In genomic region chr1:218546314-218546713, GRCh38 we compare ENCODE assay signal across 19 cellular contexts.
A peak's percentile ranks its signal among the peaks of the same experiment; 100 is the strongest.
DNase-seq lines count a peak whose midpoint lies in the region; ATAC-seq, FAIRE-seq and TF ChIP-seq lines count a peak whose summit lies in the region.
"Had no signal": no experiment of that assay in that cellular context is flagged by ENCODE, and none has a peak within 500 bp of the region (broad histone marks: within the 10 kb centered on the region; RNA-seq: fewer than 3 reads in every experiment).

No MANE protein-coding gene starts in this region.

- H4K20me1 ChIP-seq in MM.1S (ENCODE audit: insufficient read depth, low read length), result no peaks in the 10 kb centered on the region

- intact Hi-C loops in A673 (cut with micrococcal nuclease; ENCODE audit: unreplicated experiment), result no loop called here

- no peak overlapping the region for H3K9ac ChIP-seq in MM.1S (ENCODE audit: low read length)
- H3K9ac ChIP-seq: neural progenitor cell had no signal

- no peak for DNase-seq in A673 (ENCODE audit: low spot score)
- peak; percentile 23 for DNase-seq in Daoy (ENCODE audit: low read depth)
- DNase-seq in MM.1S, result no peak
- no peak for DNase-seq in epithelial cell of proximal tubule (ENCODE audit: low read depth)
- DNase-seq in HTR-8/SVneo (ENCODE audit: insufficient read length, low spot score), result no peak
- DNase-seq in mesenteric fat pad (ENCODE audit: low spot score), result no peak
- no peak for DNase-seq in stimulated activated effector memory CD8-positive, alpha-beta T cell treated with anti-CD3 and anti-CD28 coated beads, Interleukin-12 subunit alpha, Interleukin-12 subunit beta, amount 100 ng/mL, for 72 hours (ENCODE audit: low spot score in 2 of 2)
- no peak for DNase-seq in SJCRH30
- DNase-seq: activated B cell treated with CpG ODN at 0.5 μM for 24 hours; adrenal gland; AML-193; heart left ventricle; kidney; mesenchymal stem cell; NCI-H2107; right lobe of liver; stimulated activated CD4-positive, alpha-beta T cell treated with anti-CD3 and anti-CD28 coated beads, Interleukin-1b, Interleukin-23, amount 100 ng/mL, for 48 hours had no signal

- no peak overlapping the region for H3K27ac ChIP-seq in A673 (ENCODE audit: low read depth, low read length, poor library complexity, severe bottlenecking)
- H3K27ac ChIP-seq in MM.1S (ENCODE audit: low read length), result no peak overlapping the region
- no peak overlapping the region for H3K27ac ChIP-seq in SJCRH30
- H3K27ac ChIP-seq: adrenal gland, heart left ventricle, neural progenitor cell, right lobe of liver had no signal

- H3K4me1 Mint-ChIP-seq in stimulated activated effector memory CD8-positive, alpha-beta T cell treated with anti-CD3 and anti-CD28 coated beads, Interleukin-12 subunit alpha, Interleukin-12 subunit beta, amount 100 ng/mL, for 72 hours, result no peaks in the 10 kb centered on the region
- H3K4me1 Mint-ChIP-seq: activated B cell treated with CpG ODN at 0.5 μM for 24 hours, neural progenitor cell had no signal

- H3K9me2 ChIP-seq in MM.1S (replicated peaks; ENCODE audit: insufficient read depth, low read length), result no peaks in the 10 kb centered on the region

- H3K9me3 ChIP-seq in A673 (ENCODE audit: low read depth, low read length, poor library complexity, severe bottlenecking), result no peaks in the 10 kb centered on the region
- no peaks in the 10 kb centered on the region for H3K9me3 ChIP-seq in MM.1S (replicated peaks; ENCODE audit: insufficient read depth, low read length)
- no peaks in the 10 kb centered on the region; the same call in 1 of the 2 replicates for H3K9me3 ChIP-seq in SJCRH30 (replicated peaks)
- H3K9me3 ChIP-seq: adrenal gland, heart left ventricle, right lobe of liver had no signal

- TF ChIP-seq CTCF in A673 (conservative IDR thresholded peaks at IDR 0.05; ENCODE audit: low read depth, low read length) (peak; percentile 35; the same call in 1 of the 2 replicates), MM.1S (IDR thresholded peaks at IDR 0.05; ENCODE audit: low read length) (peak; percentile 13), epithelial cell of proximal tubule (conservative IDR thresholded peaks at IDR 0.05; ENCODE audit: low read depth, low read length) (peak; percentile 37)

- no peak overlapping the region for H3K4me2 ChIP-seq in MM.1S (ENCODE audit: low read depth, low read length)
- H3K4me2 ChIP-seq: neural progenitor cell had no signal

- CTCF ChIA-PET in A673 (lab: Charles Lee), result no interaction called here

- POLR2A ChIA-PET in A673 (lab: Charles Lee; ENCODE audit: low non-redundant PET), result no interaction called here

- H3K4me3 Mint-ChIP-seq in stimulated activated effector memory CD8-positive, alpha-beta T cell treated with anti-CD3 and anti-CD28 coated beads, Interleukin-12 subunit alpha, Interleukin-12 subunit beta, amount 100 ng/mL, for 72 hours, result no peak overlapping the region
- H3K4me3 Mint-ChIP-seq: activated B cell treated with CpG ODN at 0.5 μM for 24 hours, neural progenitor cell had no signal

- no TSS peak for BruUV-seq in A673 (replicated peaks; lab: Mats Ljungman, UMichigan)

- H3K36me3 ChIP-seq in A673 (ENCODE audit: insufficient read depth, low read length, poor library complexity, severe bottlenecking), result no peaks in the 10 kb centered on the region
- no peaks in the 10 kb centered on the region for H3K36me3 ChIP-seq in MM.1S (replicated peaks; ENCODE audit: insufficient read depth, low read length)
- H3K36me3 ChIP-seq in SJCRH30, result no peaks in the 10 kb centered on the region
- H3K36me3 ChIP-seq: adrenal gland, heart left ventricle, neural progenitor cell, right lobe of liver had no signal

- H3K4me1 ChIP-seq in A673 (ENCODE audit: insufficient read depth, low read length, poor library complexity, severe bottlenecking) (no peaks in the 10 kb centered on the region), MM.1S (ENCODE audit: low read length) (no peaks in the 10 kb centered on the region), SJCRH30 (no peaks in the 10 kb centered on the region)
- H3K4me1 ChIP-seq: adrenal gland, heart left ventricle, neural progenitor cell, right lobe of liver had no signal

- H3K4me3 ChIP-seq in A673 (ENCODE audit: low read depth, low read length, poor library complexity, severe bottlenecking), result no peak overlapping the region
- H3K4me3 ChIP-seq in MM.1S (ENCODE audit: low read length), result no peak overlapping the region
- H3K4me3 ChIP-seq in epithelial cell of proximal tubule (ENCODE audit: low read depth, low read length), result no peak overlapping the region
- H3K4me3 ChIP-seq in SJCRH30, result no peak overlapping the region
- H3K4me3 ChIP-seq: adrenal gland, heart left ventricle, neural progenitor cell, right lobe of liver had no signal

- H3K79me2 ChIP-seq in MM.1S (ENCODE audit: low read length), result no peaks in the 10 kb centered on the region

- no peak overlapping the region for H2AFZ ChIP-seq in MM.1S (ENCODE audit: low read length)
- H2AFZ ChIP-seq: neural progenitor cell had no signal

- no peak overlapping the region for H3K27ac Mint-ChIP-seq in stimulated activated effector memory CD8-positive, alpha-beta T cell treated with anti-CD3 and anti-CD28 coated beads, Interleukin-12 subunit alpha, Interleukin-12 subunit beta, amount 100 ng/mL, for 72 hours
- H3K27ac Mint-ChIP-seq: activated B cell treated with CpG ODN at 0.5 μM for 24 hours, neural progenitor cell had no signal

- no peak for FAIRE-seq in HTR-8/SVneo (lab: Jason Lieb, UNC)
- FAIRE-seq: HepG2, kidney had no signal

- H3K9me3 Mint-ChIP-seq in stimulated activated effector memory CD8-positive, alpha-beta T cell treated with anti-CD3 and anti-CD28 coated beads, Interleukin-12 subunit alpha, Interleukin-12 subunit beta, amount 100 ng/mL, for 72 hours, result no peaks in the 10 kb centered on the region
- H3K9me3 Mint-ChIP-seq: activated B cell treated with CpG ODN at 0.5 μM for 24 hours had no signal

- no peak for ATAC-seq in stimulated activated effector memory CD8-positive, alpha-beta T cell treated with anti-CD3 and anti-CD28 coated beads, Interleukin-12 subunit alpha, Interleukin-12 subunit beta, amount 100 ng/mL, for 72 hours
- ATAC-seq: heart left ventricle, HepG2, right lobe of liver had no signal

- H3F3A ChIP-seq in MM.1S (ENCODE audit: insufficient read depth, low read length), result no peaks in the 10 kb centered on the region

- no peaks in the 10 kb centered on the region for H3K36me3 Mint-ChIP-seq in stimulated activated effector memory CD8-positive, alpha-beta T cell treated with anti-CD3 and anti-CD28 coated beads, Interleukin-12 subunit alpha, Interleukin-12 subunit beta, amount 100 ng/mL, for 72 hours
- H3K36me3 Mint-ChIP-seq: neural progenitor cell had no signal

- H3K27me3 ChIP-seq in A673 (replicated peaks; ENCODE audit: insufficient read depth, low read depth, low read length, poor library complexity) (no peaks in the 10 kb centered on the region), MM.1S (replicated peaks; ENCODE audit: insufficient read depth, low read length) (no peaks in the 10 kb centered on the region), SJCRH30 (no peaks in the 10 kb centered on the region)
- H3K27me3 ChIP-seq: adrenal gland, heart left ventricle, neural progenitor cell, right lobe of liver had no signal
